29 cellular contexts compared by ENCODE assay signal in the genomic region with DNA sequence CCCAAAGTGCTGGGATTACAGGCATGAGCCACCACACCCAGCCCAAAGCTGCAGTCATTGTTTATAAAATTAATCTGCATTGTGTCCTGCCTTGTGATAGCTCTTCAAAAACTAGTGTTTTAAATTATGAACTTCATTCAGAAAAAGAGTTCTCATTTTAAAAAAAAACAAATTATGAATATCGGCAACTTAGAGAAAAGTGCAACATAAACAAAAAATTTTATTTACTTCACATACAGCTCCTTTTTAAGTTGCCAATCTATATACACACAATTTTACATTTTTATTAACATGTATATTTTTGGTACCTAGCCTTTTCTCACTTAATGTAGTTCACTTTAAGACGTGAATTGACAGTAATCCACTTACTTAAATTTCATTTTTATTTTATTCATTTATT.
"Had no signal": no experiment of that assay in that cellular context is flagged by ENCODE, and none has a peak within 500 bp of the region (broad histone marks: within the 10 kb centered on the region; RNA-seq: fewer than 3 reads in every experiment).

No MANE protein-coding gene starts in this region.

- FAIRE-seq: astrocyte, bronchial epithelial cell had no signal

- DNase-seq: activated CD4-positive, alpha-beta memory T cell treated with anti-CD3 and anti-CD28 coated beads for 36 hours; activated CD4-positive, alpha-beta T cell treated with anti-CD3 and anti-CD28 coated beads for 36 hours; activated CD4-positive, alpha-beta T cell treated with anti-CD3 and anti-CD28 coated beads, Interleukin-2, amount 10 ng/mL, durations not matched to agents 24 days and 14 days; activated CD4-positive, CD25-positive, alpha-beta regulatory T cell; activated CD4-positive, CD25-positive, alpha-beta regulatory T cell treated with anti-CD3 and anti-CD28 coated beads, Interleukin-2, amount 50 U/mL, for 72 hours; activated CD8-positive, alpha-beta memory T cell treated with anti-CD3 and anti-CD28 coated beads, Interleukin-2, amount 50 U/mL, for 48 hours; activated CD8-positive, alpha-beta T cell treated with anti-CD3 and anti-CD28 coated beads, Interleukin-2, amount 10 ng/mL, durations not matched to agents 7 days and 5 days; activated effector memory CD4-positive, alpha-beta T cell treated with Interleukin-2 at 50 U/mL for 16 hours; activated gamma-delta T cell treated with Interleukin-2 at 50 U/mL for 16 hours; activated naive CD4-positive, alpha-beta T cell treated with anti-CD3 and anti-CD28 coated beads, Interleukin-2, amount 50 U/mL, for 16 hours; activated naive CD4-positive, alpha-beta T cell treated with Interleukin-2 at 50 U/mL for 16 hours; activated T-cell treated with anti-CD3 and anti-CD28 coated beads for 4 hours; activated T-cell treated with anti-CD3 and anti-CD28 coated beads, Interleukin-2, amount 50 U/mL, for 24 hours; amniotic stem cell; anterior cingulate cortex; brain microvascular endothelial cell; dorsolateral prefrontal cortex; effector memory CD4-positive, alpha-beta T cell; erythroblast; foreskin keratinocyte; gastrocnemius medialis; glutamatergic neuron; heart left ventricle; T-helper 17 cell; T1000 had no signal

- H3K27ac ChIP-seq: brain microvascular endothelial cell, coronary artery, dorsolateral prefrontal cortex, esophagus muscularis mucosa, foreskin keratinocyte, gastrocnemius medialis, heart left ventricle had no signal

- H3K4me1 ChIP-seq: foreskin keratinocyte had no signal

- H3K9me3 ChIP-seq: esophagus muscularis mucosa, gastrocnemius medialis, heart left ventricle had no signal

- H3K4me3 ChIP-seq: coronary artery, dorsolateral prefrontal cortex, esophagus muscularis mucosa, gastrocnemius medialis, heart left ventricle had no signal
